ENCODE assay signal across 8 cellular contexts in genomic region chrX:21373001-21373400, GRCh38. TPM values are rescaled to one million over a fixed set of nuclear protein-coding genes. Genes with fewer than 3 reads are reported as not detected.
A peak's percentile ranks its signal among the peaks of the same experiment; 100 is the strongest.
DNase-seq lines count a peak whose midpoint lies in the region; ATAC-seq and TF ChIP-seq lines count a peak whose summit lies in the region.
"Had no signal": no experiment of that assay in that cellular context is flagged by ENCODE, and none has a peak within 500 bp of the region (broad histone marks: within the 10 kb centered on the region; RNA-seq: fewer than 3 reads in every experiment).

No MANE protein-coding gene starts in this region.

- H2BK15ac ChIP-seq in H9 (ENCODE audit: low read depth, low read length): no peak overlapping the region

- intact Hi-C loops in CD8-positive, alpha-beta T cell (cut with DNase I, micrococcal nuclease): loop anchor here (10.0 kb wide), 3 partner anchors 222 to 602 kb away; partner anchors contain the start of gene MBTPS2 (in 1 of the 2)
- intact Hi-C loops in natural killer cell (cut with micrococcal nuclease): no loop called here

- POLR2A ChIA-PET in CD8-positive, alpha-beta T cell (lab: Charles Lee): no interaction called here

- H3K56ac ChIP-seq in H9 (ENCODE audit: insufficient read length, low read depth, low read length): no peak overlapping the region

- no CpG with 5 or more reads among the region's 7 CpGs for WGBS in H9 (ENCODE audit: extremely low coverage, insufficient read length, low lambda C conversion rate)

- no peaks in the 10 kb centered on the region for H3K36me3 ChIP-seq in CD8-positive, alpha-beta T cell (ENCODE audit: insufficient read depth, low read length)

- no peak overlapping the region for H2AK5ac ChIP-seq in H9 (ENCODE audit: insufficient read length, low read length)

- DNase-seq in CD8-positive, alpha-beta T cell: peak in 1 of 7 experiments; percentile 23
- DNase-seq in H9: no peak
- no peak for DNase-seq in natural killer cell
- no peak for DNase-seq in left lobe of liver (ENCODE audit: low spot score)
- DNase-seq in NCI-H187 (lab: John Stamatoyannopoulos, UW): no peak
- DNase-seq in foreskin fibroblast: no peak
- DNase-seq: NCI-H2171 had no signal

- no peaks in the 10 kb centered on the region for H3K27me3 Mint-ChIP-seq in CD8-positive, alpha-beta T cell (ENCODE audit: low read depth)
- H3K27me3 Mint-ChIP-seq in H9 (ENCODE audit: low read depth) (peaks cover 21% of the 10 kb centered on the region), natural killer cell (ENCODE audit: low read depth in 2 of 2) (peaks cover 9% of the 10 kb centered on the region in 2 donors)
- no peaks in the 10 kb centered on the region for H3K27me3 Mint-ChIP-seq in activated naive CD8-positive, alpha-beta T cell

- no peak for ATAC-seq in CD8-positive, alpha-beta T cell
- ATAC-seq in natural killer cell: no peak
- ATAC-seq in left lobe of liver: no peak

- peaks cover 15% of the 10 kb centered on the region for H3K23me2 ChIP-seq in H9 (ENCODE audit: insufficient read length, low read depth, low read length, poor library complexity, severe bottlenecking)

- peak overlapping the region; percentile 64 for H3K4me3 Mint-ChIP-seq in CD8-positive, alpha-beta T cell
- H3K4me3 Mint-ChIP-seq in H9 (peak overlapping the region; percentile 55 to 69; a peak in 4 of 5 replicates), natural killer cell (peak overlapping the region; percentile 71)
- peak overlapping the region; percentile 84 for H3K4me3 Mint-ChIP-seq in activated naive CD8-positive, alpha-beta T cell

- H3K4me1 ChIP-seq in CD8-positive, alpha-beta T cell (ENCODE audit: insufficient read depth, low read length): no peaks in the 10 kb centered on the region
- no peaks in the 10 kb centered on the region for H3K4me1 ChIP-seq in H9 (ENCODE audit: insufficient read depth, low read length)

- no peaks in the 10 kb centered on the region for H3K9me3 Mint-ChIP-seq in CD8-positive, alpha-beta T cell
- H3K9me3 Mint-ChIP-seq in H9 (peaks cover 0 to 22% of the 10 kb centered on the region in 2 experiments; a peak in 3 of 5 replicates), natural killer cell (peaks cover 0 to 2% of the 10 kb centered on the region in 2 donors)
- H3K9me3 Mint-ChIP-seq in activated naive CD8-positive, alpha-beta T cell (ENCODE audit: low read depth): no peaks in the 10 kb centered on the region

- TF ChIP-seq CTCF in CD8-positive, alpha-beta T cell (IDR thresholded peaks at IDR 0.05): no peak
- no peak for TF ChIP-seq CTCF in H9 (conservative IDR thresholded peaks at IDR 0.05)
- no peak for TF ChIP-seq CTCF in natural killer cell (IDR thresholded peaks at IDR 0.05)
- TF ChIP-seq CTCF in foreskin fibroblast (IDR thresholded peaks at IDR 0.05; ENCODE audit: low read depth, low read length): no peak

- H4K5ac ChIP-seq in H9 (ENCODE audit: insufficient read length, low read depth, low read length): no peak overlapping the region

- no peak overlapping the region for H3T11ph ChIP-seq in H9 (ENCODE audit: low read length)

- no peak overlapping the region for H2BK12ac ChIP-seq in H9 (ENCODE audit: insufficient read length, low read depth, low read length)

- H3K9me3 ChIP-seq in CD8-positive, alpha-beta T cell (ENCODE audit: low read length): no peaks in the 10 kb centered on the region
- no peaks in the 10 kb centered on the region for H3K9me3 ChIP-seq in H9 (ENCODE audit: control insufficient read depth, low read depth, low read length)

- no peak overlapping the region for H3K14ac ChIP-seq in H9 (ENCODE audit: insufficient read depth, low read length)

- H4K20me1 ChIP-seq in H9 (ENCODE audit: control insufficient read depth, insufficient read depth, insufficient read length): no peaks in the 10 kb centered on the region

- H3K79me2 ChIP-seq in H9 (ENCODE audit: insufficient read depth, low read length): no peaks in the 10 kb centered on the region

- no peak overlapping the region for H2AFZ ChIP-seq in H9 (ENCODE audit: low read length)

- no peak overlapping the region for H3K18ac ChIP-seq in H9 (ENCODE audit: insufficient read length, low read depth, low read length)

- no peak overlapping the region for H3K9ac ChIP-seq in H9 (ENCODE audit: extremely low read depth, insufficient read length, low read length)

- no peak overlapping the region for H3K4ac ChIP-seq in H9 (ENCODE audit: low read depth, low read length)

- no peaks in the 10 kb centered on the region for H3K36me3 Mint-ChIP-seq in CD8-positive, alpha-beta T cell
- no peaks in the 10 kb centered on the region; a peak in 1 of 7 replicates for H3K36me3 Mint-ChIP-seq in H9 (ENCODE audit: insufficient read depth in 1 of 3, low read depth in 3 of 3)
- no peaks in the 10 kb centered on the region for H3K36me3 Mint-ChIP-seq in activated naive CD8-positive, alpha-beta T cell
- no peaks in the 10 kb centered on the region for H3K36me3 Mint-ChIP-seq in natural killer cell

- no peak overlapping the region for H2BK5ac ChIP-seq in H9 (ENCODE audit: insufficient read length, low read length)

- no peak overlapping the region for H4K8ac ChIP-seq in H9 (replicated peaks; ENCODE audit: insufficient read length, low read depth, low read length)

- H2BK120ac ChIP-seq in H9 (ENCODE audit: low read depth, low read length, poor library complexity, severe bottlenecking): no peak overlapping the region

- no peak overlapping the region for H3K27ac ChIP-seq in CD8-positive, alpha-beta T cell (ENCODE audit: low read depth, low read length)
- no peak overlapping the region for H3K27ac ChIP-seq in H9 (ENCODE audit: insufficient read length, low read depth, low read length)

- H3K4me2 ChIP-seq in H9 (ENCODE audit: insufficient read depth, insufficient read length, low read length): no peak overlapping the region

- H3K4me3 ChIP-seq in CD8-positive, alpha-beta T cell (ENCODE audit: low read depth, low read length): no peak overlapping the region
- no peak overlapping the region for H3K4me3 ChIP-seq in foreskin fibroblast (ENCODE audit: low read depth in 1 of 2, low read length in 2 of 2)

- H3K79me1 ChIP-seq in H9 (ENCODE audit: insufficient read depth, low read depth, low read length, poor library complexity, severe bottlenecking): no peaks in the 10 kb centered on the region

- CTCF ChIA-PET in CD8-positive, alpha-beta T cell (lab: Charles Lee): no interaction called here

- no peak overlapping the region for H2BK20ac ChIP-seq in H9 (ENCODE audit: low read depth, low read length, poor library complexity, severe bottlenecking)

- no peak overlapping the region for H4K91ac ChIP-seq in H9 (ENCODE audit: insufficient read length, low read depth, low read length)

- peak overlapping the region; percentile 49 for H3K27ac Mint-ChIP-seq in CD8-positive, alpha-beta T cell
- H3K27ac Mint-ChIP-seq in H9 (no peak overlapping the region), natural killer cell (no peak overlapping the region)
- no peak overlapping the region for H3K27ac Mint-ChIP-seq in activated naive CD8-positive, alpha-beta T cell

- H3K27me3 ChIP-seq in CD8-positive, alpha-beta T cell (ENCODE audit: insufficient read depth, low read length): no peaks in the 10 kb centered on the region
- H3K27me3 ChIP-seq in H9 (ENCODE audit: insufficient read depth, low read length): no peaks in the 10 kb centered on the region

- H3K4me1 Mint-ChIP-seq in CD8-positive, alpha-beta T cell (ENCODE audit: low read depth): peaks cover 22% of the 10 kb centered on the region
- H3K4me1 Mint-ChIP-seq in H9: peaks cover 13 to 30% of the 10 kb centered on the region in 2 experiments
- H3K4me1 Mint-ChIP-seq in activated naive CD8-positive, alpha-beta T cell (ENCODE audit: low read depth): peaks cover 25% of the 10 kb centered on the region
- H3K4me1 Mint-ChIP-seq in natural killer cell: no peaks in the 10 kb centered on the region

- no peak overlapping the region for H3K23ac ChIP-seq in H9 (ENCODE audit: insufficient read length, low read depth, low read length)

RNA-seq across cellular contexts. Expression of gene CNKSR2, which starts 1.2 kb away (rescaled TPM):
- total RNA-seq in CD8-positive, alpha-beta T cell: 10 to 100 TPM; 11.7 to 14.0 TPM
- 38.0 and 52.9 TPM in 2 replicates for total RNA-seq in H9 (2021)
- 1 to 10 TPM; 1.8 to 2.2 (median 1.8) TPM for total RNA-seq in natural killer cell
- 2.2 TPM for total RNA-seq in left lobe of liver
